ENCODE assay signal across 9 cellular contexts in the genomic region with DNA sequence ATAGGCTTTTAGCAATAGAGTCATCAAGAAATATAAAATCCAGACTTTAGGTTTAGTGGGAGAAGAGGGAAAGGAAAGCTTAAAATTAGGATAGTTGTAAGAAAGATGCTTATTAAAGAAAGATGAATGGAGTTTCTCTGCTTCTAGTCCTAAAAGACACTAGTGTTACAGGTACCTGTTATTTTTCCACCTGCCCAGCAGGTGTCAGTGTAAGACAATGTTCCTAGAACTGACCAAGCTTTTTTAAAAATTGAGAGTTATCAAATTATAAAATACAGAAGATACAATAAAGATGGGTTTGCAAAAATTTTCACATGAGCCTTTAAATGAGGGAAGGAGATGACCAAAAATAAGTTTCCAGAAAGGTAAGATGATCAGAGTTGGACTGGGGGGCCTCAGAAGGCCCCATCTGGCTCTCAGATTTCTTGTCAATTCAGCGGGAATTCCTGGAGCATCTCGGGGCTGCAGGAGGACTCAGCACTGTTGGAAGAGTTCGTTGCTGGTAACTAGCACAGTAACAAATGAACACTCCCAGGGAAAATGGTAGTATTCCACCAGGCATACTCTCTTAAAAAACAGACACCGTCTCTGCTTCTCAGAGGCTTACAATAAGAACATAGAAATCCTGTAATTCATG.
DNase-seq lines count a peak whose midpoint lies in the region; ATAC-seq and TF ChIP-seq lines count a peak whose summit lies in the region.
"Had no signal": no experiment of that assay in that cellular context is flagged by ENCODE, and none has a peak within 500 bp of the region (broad histone marks: within the 10 kb centered on the region; RNA-seq: fewer than 3 reads in every experiment).

No MANE protein-coding gene starts in this region.

- no peak for ATAC-seq in left ventricle myocardium superior
- peak; percentile 68 for ATAC-seq in activated CD8-positive, alpha-beta T cell treated with anti-CD3 and anti-CD28 coated beads for 36 hours
- no peak for ATAC-seq in GM19328 (IDR thresholded peaks at IDR 0.05; ENCODE audit: unreplicated experiment)
- ATAC-seq in HG02623 (IDR thresholded peaks at IDR 0.05; ENCODE audit: unreplicated experiment) = no peak
- ATAC-seq: stimulated activated effector memory CD8-positive, alpha-beta T cell treated with anti-CD3 and anti-CD28 coated beads, Interleukin-12 subunit alpha, Interleukin-12 subunit beta, amount 100 ng/mL, for 72 hours had no signal

- peaks cover 1% of the 10 kb centered on the region for H3K27me3 Mint-ChIP-seq in activated CD8-positive, alpha-beta T cell treated with anti-CD3 and anti-CD28 coated beads for 36 hours
- H3K27me3 Mint-ChIP-seq in type B pancreatic cell = peaks cover 6% of the 10 kb centered on the region

- POLR2A ChIA-PET in activated CD8-positive, alpha-beta T cell treated with anti-CD3 and anti-CD28 coated beads for 36 hours (lab: Charles Lee) = interaction anchor here (0.7 kb wide), 1 partner anchor 1820 kb away, joined by 3 read pairs; no protein-coding TSS in a partner anchor

- H3K36me3 ChIP-seq in cardiac muscle cell = no peaks in the 10 kb centered on the region

- no peak overlapping the region for H3K4me3 ChIP-seq in cardiac muscle cell

- no peaks in the 10 kb centered on the region for H3K9me3 ChIP-seq in cardiac muscle cell (ENCODE audit: low read depth)

- H3K4me1 ChIP-seq in cardiac muscle cell (ENCODE audit: low read depth) = no peaks in the 10 kb centered on the region

- H3K36me3 Mint-ChIP-seq in activated CD8-positive, alpha-beta T cell treated with anti-CD3 and anti-CD28 coated beads for 36 hours (ENCODE audit: low read depth) = peaks cover 2% of the 10 kb centered on the region
- H3K36me3 Mint-ChIP-seq in type B pancreatic cell = no peaks in the 10 kb centered on the region
- H3K36me3 Mint-ChIP-seq: stimulated activated effector memory CD8-positive, alpha-beta T cell treated with anti-CD3 and anti-CD28 coated beads, Interleukin-12 subunit alpha, Interleukin-12 subunit beta, amount 100 ng/mL, for 72 hours had no signal

- CTCF ChIA-PET in activated CD8-positive, alpha-beta T cell treated with anti-CD3 and anti-CD28 coated beads for 36 hours (lab: Charles Lee) = interaction anchor here (0.6 to 6.2 kb wide), 33 partner anchors 8 to 616 kb away, joined by 3 to 76 read pairs (median 4); no protein-coding TSS in a partner anchor

- H3K9me3 Mint-ChIP-seq in activated CD8-positive, alpha-beta T cell treated with anti-CD3 and anti-CD28 coated beads for 36 hours = peaks cover 7% of the 10 kb centered on the region
- H3K9me3 Mint-ChIP-seq in type B pancreatic cell = peaks cover 8% of the 10 kb centered on the region
- H3K9me3 Mint-ChIP-seq: stimulated activated effector memory CD8-positive, alpha-beta T cell treated with anti-CD3 and anti-CD28 coated beads, Interleukin-12 subunit alpha, Interleukin-12 subunit beta, amount 100 ng/mL, for 72 hours had no signal

- H3K4me3 Mint-ChIP-seq in activated CD8-positive, alpha-beta T cell treated with anti-CD3 and anti-CD28 coated beads for 36 hours = no peak overlapping the region
- no peak overlapping the region for H3K4me3 Mint-ChIP-seq in type B pancreatic cell
- H3K4me3 Mint-ChIP-seq: stimulated activated effector memory CD8-positive, alpha-beta T cell treated with anti-CD3 and anti-CD28 coated beads, Interleukin-12 subunit alpha, Interleukin-12 subunit beta, amount 100 ng/mL, for 72 hours had no signal

- no peak overlapping the region for H3K27ac Mint-ChIP-seq in activated CD8-positive, alpha-beta T cell treated with anti-CD3 and anti-CD28 coated beads for 36 hours
- no peak overlapping the region for H3K27ac Mint-ChIP-seq in type B pancreatic cell
- H3K27ac Mint-ChIP-seq: stimulated activated effector memory CD8-positive, alpha-beta T cell treated with anti-CD3 and anti-CD28 coated beads, Interleukin-12 subunit alpha, Interleukin-12 subunit beta, amount 100 ng/mL, for 72 hours had no signal

- DNase-seq in cardiac muscle cell (ENCODE audit: low read depth in 1 of 2, low spot score in 1 of 2) (peak; percentile 30 to 40), left ventricle myocardium superior (no peak), NAMALWA (ENCODE audit: low spot score) (peak; percentile 65), iPS DF 4.7 (ENCODE audit: extremely low read depth, low spot score) (peak; percentile 30), type B pancreatic cell (ENCODE audit: extremely low spot score, unreplicated experiment) (no peak)
- DNase-seq in activated CD8-positive, alpha-beta T cell treated with anti-CD3 and anti-CD28 coated beads for 36 hours = no peak

- TF ChIP-seq CTCF in cardiac muscle cell (IDR thresholded peaks at IDR 0.05; ENCODE audit: low read depth, low read length) (peak; percentile 48), type B pancreatic cell (conservative IDR thresholded peaks at IDR 0.05) (peak; percentile 83)
- TF ChIP-seq CTCF in activated CD8-positive, alpha-beta T cell treated with anti-CD3 and anti-CD28 coated beads for 36 hours (IDR thresholded peaks at IDR 0.05) = peak; percentile 84

- intact Hi-C loops in left ventricle myocardium superior (cut with micrococcal nuclease) = loop anchor here (2.0 kb wide), 1 partner anchor 358 kb away; no protein-coding TSS in a partner anchor
- intact Hi-C loops in activated CD8-positive, alpha-beta T cell treated with anti-CD3 and anti-CD28 coated beads for 36 hours (cut with micrococcal nuclease) = loop anchor here (1.0 to 5.0 kb wide), 3 partner anchors 154 to 357 kb away; no protein-coding TSS in a partner anchor

- H3K4me1 Mint-ChIP-seq in activated CD8-positive, alpha-beta T cell treated with anti-CD3 and anti-CD28 coated beads for 36 hours (ENCODE audit: low read depth) = no peaks in the 10 kb centered on the region
- H3K4me1 Mint-ChIP-seq in type B pancreatic cell (ENCODE audit: unreplicated experiment) = no peaks in the 10 kb centered on the region

- no peak overlapping the region for H3K27ac ChIP-seq in cardiac muscle cell

- no peaks in the 10 kb centered on the region for H3K27me3 ChIP-seq in cardiac muscle cell

Comparison
In these comparisons a context has a peak if more than half of its experiments do, and no peak if none do; other contexts are left out.
1. DNase-seq: peak in cardiac muscle cell (2 of 2), NAMALWA (single experiment) and iPS DF 4.7 (single experiment); none in left ventricle myocardium superior (single experiment), activated CD8-positive, alpha-beta T cell treated with anti-CD3 and anti-CD28 coated beads for 36 hours (single experiment) and type B pancreatic cell (single experiment).
2. Peak in every context shown above with its lines, with median percentiles within 50 percentile points of each other: CTCF ChIP-seq.